In genomic region chr10:71742301-71743098, GRCh38 we compare ENCODE assay signal across 14 cellular contexts. TPM values are rescaled to one million over a fixed set of nuclear protein-coding genes. Genes with fewer than 3 reads are reported as not detected.
DNase-seq lines count a peak whose midpoint lies in the region; ATAC-seq and TF ChIP-seq lines count a peak whose summit lies in the region.
"Had no signal": no experiment of that assay in that cellular context is flagged by ENCODE, and none has a peak within 500 bp of the region (broad histone marks: within the 10 kb centered on the region; RNA-seq: fewer than 3 reads in every experiment).

No MANE protein-coding gene starts in this region.

- intact Hi-C loops in spleen (cut with DNase I; ENCODE audit: low total_unique reads), result no loop called here

- peak; percentile 24 for ATAC-seq in activated naive CD8-positive, alpha-beta T cell treated with anti-CD3 and anti-CD28 coated beads, Interleukin-2, amount 10 ng/mL, durations not matched to agents 7 days and 5 days (ENCODE audit: low read depth)
- no peak for ATAC-seq in GM18858 (IDR thresholded peaks at IDR 0.05; ENCODE audit: unreplicated experiment)
- ATAC-seq: left lobe of liver had no signal

- no peak overlapping the region for H3K4me3 ChIP-seq in spleen
- H3K4me3 ChIP-seq: upper lobe of left lung had no signal

- POLR2A ChIA-PET in activated naive CD8-positive, alpha-beta T cell treated with anti-CD3 and anti-CD28 coated beads, Interleukin-2, amount 10 ng/mL, durations not matched to agents 7 days and 5 days (lab: Charles Lee), result interaction anchor here (0.8 to 9.7 kb wide), 9 partner anchors 9 to 34 kb away, joined by 3 to 71 read pairs (median 4); partner anchors contain the start of gene VSIR

- DNase-seq in activated effector memory CD4-positive, alpha-beta T cell treated with anti-CD3 and anti-CD28 coated beads, Interleukin-2, amount 50 U/mL, for 16 hours, result peak; percentile 63
- DNase-seq in activated effector memory CD4-positive, alpha-beta T cell treated with Interleukin-2 at 50 U/mL for 16 hours, result no peak
- peak; percentile 63 for DNase-seq in NCI-H69 (lab: John Stamatoyannopoulos, UW)
- DNase-seq in activated naive CD8-positive, alpha-beta T cell treated with anti-CD3 and anti-CD28 coated beads, Interleukin-2, amount 10 ng/mL, durations not matched to agents 7 days and 5 days, result no peak
- peak; percentile 72 for DNase-seq in spleen
- no peak for DNase-seq in UCSD-AML1 (lab: John Stamatoyannopoulos, UW; ENCODE audit: unreplicated experiment)
- no peak for DNase-seq in caudate nucleus (lab: John Stamatoyannopoulos, UW)
- DNase-seq: anterior cingulate cortex; HFFc6; stimulated activated CD4-positive, alpha-beta T cell treated with anti-CD3 and anti-CD28 coated beads, Interleukin-1b, Interleukin-23, amount 100 ng/mL, for 48 hours; stimulated activated CD8-positive, alpha-beta memory T cell treated with anti-CD3 and anti-CD28 coated beads, Interleukin-4, amount 100 ng/mL, for 48 hours; upper lobe of left lung had no signal

- WGBS in spleen, 5 donors, result 66 to 80% (median 74%) methylated on average over 10 of the region's 10 CpGs

- peaks cover 6% of the 10 kb centered on the region for H3K36me3 Mint-ChIP-seq in activated naive CD8-positive, alpha-beta T cell treated with anti-CD3 and anti-CD28 coated beads, Interleukin-2, amount 10 ng/mL, durations not matched to agents 7 days and 5 days

- no peaks in the 10 kb centered on the region for H3K27me3 Mint-ChIP-seq in activated naive CD8-positive, alpha-beta T cell treated with anti-CD3 and anti-CD28 coated beads, Interleukin-2, amount 10 ng/mL, durations not matched to agents 7 days and 5 days

- peaks cover 87% of the 10 kb centered on the region for H3K4me1 Mint-ChIP-seq in activated naive CD8-positive, alpha-beta T cell treated with anti-CD3 and anti-CD28 coated beads, Interleukin-2, amount 10 ng/mL, durations not matched to agents 7 days and 5 days

- H3K4me3 Mint-ChIP-seq in activated naive CD8-positive, alpha-beta T cell treated with anti-CD3 and anti-CD28 coated beads, Interleukin-2, amount 10 ng/mL, durations not matched to agents 7 days and 5 days, result peak overlapping the region; percentile 61
- H3K4me3 Mint-ChIP-seq: HFFc6 had no signal

- peaks cover 40 to 100% (median 92%) of the 10 kb centered on the region in 6 donors for H3K4me1 ChIP-seq in spleen

- H3K9me3 ChIP-seq in spleen, result peaks cover 0 to 5% (median 0%) of the 10 kb centered on the region in 8 donors

- no peak for TF ChIP-seq POLR2A in spleen (IDR thresholded peaks at IDR 0.05)

- no peak for TF ChIP-seq CTCF in spleen (IDR thresholded peaks at IDR 0.05 in 8 of 11, conservative IDR thresholded peaks at IDR 0.05 in 3 of 11)

- peak overlapping the region; percentile 93 for H3K27ac Mint-ChIP-seq in activated naive CD8-positive, alpha-beta T cell treated with anti-CD3 and anti-CD28 coated beads, Interleukin-2, amount 10 ng/mL, durations not matched to agents 7 days and 5 days
- H3K27ac Mint-ChIP-seq: HFFc6 had no signal

- H3K27ac ChIP-seq in spleen (peak overlapping the region; percentile 18 to 98 (median 56)), caudate nucleus (ENCODE audit: low read depth, low read length) (no peak overlapping the region)

- H3K27me3 ChIP-seq in spleen (replicated peaks in 1 of 7), result no peaks in the 10 kb centered on the region
- H3K27me3 ChIP-seq: upper lobe of left lung had no signal

- no peaks in the 10 kb centered on the region for H3K9me3 Mint-ChIP-seq in activated naive CD8-positive, alpha-beta T cell treated with anti-CD3 and anti-CD28 coated beads, Interleukin-2, amount 10 ng/mL, durations not matched to agents 7 days and 5 days
- H3K9me3 Mint-ChIP-seq: HFFc6 had no signal

- H3K36me3 ChIP-seq in spleen, result peaks cover 0 to 5% (median 0%) of the 10 kb centered on the region in 6 donors
- H3K36me3 ChIP-seq: upper lobe of left lung had no signal

RNA-seq across cellular contexts. Expression of gene C10orf105, which starts 22.9 kb away (rescaled TPM):
- under 1 TPM; 0.17 to 0.30 TPM for total RNA-seq in activated naive CD8-positive, alpha-beta T cell treated with anti-CD3 and anti-CD28 coated beads, Interleukin-2, amount 10 ng/mL, durations not matched to agents 7 days and 5 days
- 1 to 10 TPM; 1.4 to 4.4 (median 3.4) TPM for total RNA-seq in spleen
- polyA plus RNA-seq in spleen, result under 1 TPM; 0.08 to 0.38 (median 0.20) TPM
- total RNA-seq: HFFc6, left lobe of liver had no signal

RNA-seq across cellular contexts. Expression of gene VSIR, which starts 30.8 kb away (rescaled TPM):
- total RNA-seq in activated naive CD8-positive, alpha-beta T cell treated with anti-CD3 and anti-CD28 coated beads, Interleukin-2, amount 10 ng/mL, durations not matched to agents 7 days and 5 days, result 100 to 1,000 TPM; 124 to 125 TPM
- total RNA-seq in spleen, result 100 to 1,000 TPM; 202 to 512 (median 313) TPM
- 10 to 100 TPM; 34.5 to 84.3 (median 50.4) TPM for polyA plus RNA-seq in spleen

Comparison
In these comparisons a context has a peak if more than half of its experiments do, and no peak if none do; other contexts are left out.
1. DNase-seq: peak in activated effector memory CD4-positive, alpha-beta T cell treated with anti-CD3 and anti-CD28 coated beads, Interleukin-2, amount 50 U/mL, for 16 hours (single experiment), NCI-H69 (single experiment) and spleen (single experiment); none in activated effector memory CD4-positive, alpha-beta T cell treated with Interleukin-2 at 50 U/mL for 16 hours (single experiment), activated naive CD8-positive, alpha-beta T cell treated with anti-CD3 and anti-CD28 coated beads, Interleukin-2, amount 10 ng/mL, durations not matched to agents 7 days and 5 days (single experiment), UCSD-AML1 (single experiment) and caudate nucleus (0 of 61).